ENCODE assay signal across 8 cellular contexts in the genomic region with DNA sequence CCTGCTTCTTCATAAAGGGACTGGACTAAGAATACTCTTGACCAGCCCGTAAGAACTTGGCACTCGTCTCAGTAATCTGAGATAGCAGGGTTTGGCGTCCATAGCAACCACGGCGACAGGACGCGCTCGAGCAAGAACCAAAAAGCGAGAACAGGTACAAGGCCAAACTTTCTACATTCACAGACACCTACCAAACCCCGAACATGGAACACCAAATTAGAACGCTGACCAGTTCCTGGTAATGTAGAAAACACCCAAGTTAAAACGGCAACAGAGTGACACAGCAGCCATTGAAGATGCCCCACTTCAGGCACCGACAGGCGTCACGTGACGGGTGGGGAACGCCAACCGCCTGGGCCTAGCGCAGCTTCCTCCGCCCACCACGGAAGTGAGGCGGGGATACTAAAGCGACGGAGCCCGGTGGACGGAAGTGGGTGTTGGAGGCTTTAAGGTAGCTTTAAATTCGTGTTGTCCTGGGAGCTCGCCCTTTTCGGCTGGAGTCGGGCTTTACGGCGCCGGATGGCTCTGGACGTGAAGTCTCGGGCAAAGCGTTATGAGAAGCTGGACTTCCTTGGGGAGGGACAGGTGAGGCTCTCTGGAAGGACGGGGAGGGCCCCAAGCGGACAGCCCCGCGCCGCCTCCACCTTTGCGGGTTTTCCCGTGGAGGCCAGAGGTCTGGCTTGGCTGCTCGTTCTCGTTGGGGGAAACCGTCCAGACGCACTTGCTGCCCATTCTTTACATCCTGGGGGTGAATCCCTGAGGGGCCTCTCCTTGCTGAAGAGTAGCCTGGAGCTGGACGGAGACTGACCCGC. TPM values are rescaled to one million over a fixed set of nuclear protein-coding genes. Genes with fewer than 3 reads are reported as not detected.
A peak's percentile ranks its signal among the peaks of the same experiment; 100 is the strongest.
DNase-seq lines count a peak whose midpoint lies in the region; ATAC-seq and TF ChIP-seq lines count a peak whose summit lies in the region.

A gene (plus strand): TSS at position 430 of the 812 bp plus-strand sequence. CDS start 90 bp downstream, at position 520.

- H3K9me3 ChIP-seq in duodenal mucosa (ENCODE audit: control insufficient read depth in 1 of 2, low read length in 2 of 2): no peaks in the 10 kb centered on the region
- no peaks in the 10 kb centered on the region for H3K9me3 ChIP-seq in right lobe of liver

- H3K4me1 Mint-ChIP-seq in activated CD4-positive, alpha-beta memory T cell treated with anti-CD3 and anti-CD28 coated beads for 36 hours (ENCODE audit: low read depth): peaks cover 36% of the 10 kb centered on the region

- peak within 1 kb of the TSS; percentile 91 for H3K9ac ChIP-seq in duodenal mucosa (ENCODE audit: low read depth in 1 of 2, low read length in 2 of 2)

- peaks cover 16% of the 10 kb centered on the region for H3K36me3 Mint-ChIP-seq in activated CD4-positive, alpha-beta memory T cell treated with anti-CD3 and anti-CD28 coated beads for 36 hours

- H3K27ac ChIP-seq in duodenal mucosa (ENCODE audit: low read depth, low read length) (peak within 1 kb of the TSS; percentile 33), right lobe of liver (peak within 1 kb of the TSS; percentile 43 to 70 (median 70))

- no peaks in the 10 kb centered on the region for H3K27me3 Mint-ChIP-seq in activated CD4-positive, alpha-beta memory T cell treated with anti-CD3 and anti-CD28 coated beads for 36 hours

- H3K9me3 Mint-ChIP-seq in activated CD4-positive, alpha-beta memory T cell treated with anti-CD3 and anti-CD28 coated beads for 36 hours: no peaks in the 10 kb centered on the region

- ATAC-seq in GM19438 (IDR thresholded peaks at IDR 0.05; ENCODE audit: low read depth, unreplicated experiment) (peak; percentile 98), HG03575 (IDR thresholded peaks at IDR 0.05; ENCODE audit: extremely low read depth, insufficient number of reproducible peaks, low FRiP score, unreplicated experiment) (peak; percentile 75), right lobe of liver (peak; percentile 99 to 100 (median 99))

- CTCF ChIA-PET in activated CD4-positive, alpha-beta memory T cell treated with anti-CD3 and anti-CD28 coated beads for 36 hours (lab: Charles Lee): interaction anchor here (0.8 to 2.0 kb wide), 4 partner anchors 45 to 191 kb away, joined by 3 to 12 read pairs (median 6); a partner anchor contains a TSS

- DNase-seq in CD1c-positive myeloid dendritic cell (ENCODE audit: extremely low spot score) (peak; percentile 97), NCI-H82 treated with DMSO at 0.1 percent for 48 hours (lab: John Stamatoyannopoulos, UW; ENCODE audit: unreplicated experiment) (peak; percentile 59), right lobe of liver (peak; percentile 95 to 97 (median 97))
- peak; percentile 96 for DNase-seq in activated CD4-positive, alpha-beta memory T cell treated with anti-CD3 and anti-CD28 coated beads for 36 hours
- DNase-seq in stimulated activated CD4-positive, alpha-beta T cell treated with anti-CD3 and anti-CD28 coated beads, Interleukin-4, amount 100 ng/mL, for 4 hours: peak; percentile 86 to 90

- no peaks in the 10 kb centered on the region for H3K27me3 ChIP-seq in duodenal mucosa (ENCODE audit: control insufficient read depth in 1 of 2, insufficient read depth in 2 of 2, low read length in 2 of 2)
- no peaks in the 10 kb centered on the region for H3K27me3 ChIP-seq in right lobe of liver

- H3K36me3 ChIP-seq in duodenal mucosa (ENCODE audit: control insufficient read depth in 1 of 2, insufficient read depth in 2 of 2, low read length in 2 of 2) (peaks cover 0 to 13% of the 10 kb centered on the region in 2 donors), right lobe of liver (peaks cover 0 to 6% (median 0%) of the 10 kb centered on the region in 4 donors)

- peak within 1 kb of the TSS; percentile 81 for H3K27ac Mint-ChIP-seq in activated CD4-positive, alpha-beta memory T cell treated with anti-CD3 and anti-CD28 coated beads for 36 hours

- no peak for TF ChIP-seq CTCF in right lobe of liver (IDR thresholded peaks at IDR 0.05)

- POLR2A ChIA-PET in activated CD4-positive, alpha-beta memory T cell treated with anti-CD3 and anti-CD28 coated beads for 36 hours (lab: Charles Lee): interaction anchor here (0.5 to 1.9 kb wide), 4 partner anchors 10 to 141 kb away, joined by 3 to 7 read pairs (median 4); a partner anchor contains a TSS

- peak; percentile 52 for TF ChIP-seq POLR2A in right lobe of liver (IDR thresholded peaks at IDR 0.05)

- H3K4me3 ChIP-seq in duodenal mucosa (ENCODE audit: low read depth in 1 of 2, low read length in 2 of 2): peak within 1 kb of the TSS; percentile 93 to 96
- peak within 1 kb of the TSS; percentile 72 to 93 (median 75) for H3K4me3 ChIP-seq in right lobe of liver

- peak within 1 kb of the TSS; percentile 98 for H3K4me3 Mint-ChIP-seq in activated CD4-positive, alpha-beta memory T cell treated with anti-CD3 and anti-CD28 coated beads for 36 hours

- intact Hi-C loops in activated CD4-positive, alpha-beta memory T cell treated with anti-CD3 and anti-CD28 coated beads for 36 hours (cut with micrococcal nuclease): loop anchor here (1.0 to 2.0 kb wide), 5 partner anchors 16 to 142 kb away; a partner anchor contains a TSS
- intact Hi-C loops in right lobe of liver (cut with DNase I): no loop called here

- peaks cover 17 to 22% of the 10 kb centered on the region in 2 donors for H3K4me1 ChIP-seq in duodenal mucosa (ENCODE audit: control insufficient read depth in 1 of 2, insufficient read depth in 2 of 2, low read length in 2 of 2)
- peaks cover 0 to 15% (median 5%) of the 10 kb centered on the region in 4 donors for H3K4me1 ChIP-seq in right lobe of liver

- WGBS in right lobe of liver (ENCODE audit: insufficient coverage, low coverage, low lambda C conversion rate, missing lambda C conversion rate): under 1% methylated on average over 24 of the region's 49 CpGs

RNA-seq across cellular contexts. Expression of the gene that starts here (rescaled TPM):
- total RNA-seq in activated CD4-positive, alpha-beta memory T cell treated with anti-CD3 and anti-CD28 coated beads for 36 hours: 10 to 100 TPM; 36.2 to 41.2 TPM
- total RNA-seq in right lobe of liver: 1 to 10 TPM; 6.0 to 10.0 (median 8.1) TPM

Comparison
In these comparisons a context has a peak if more than half of its experiments do, and no peak if none do; other contexts are left out.
1. Peak in every context shown above with its lines: DNase-seq, ATAC-seq, H3K4me3 ChIP-seq and H3K27ac ChIP-seq.